In the genomic region with DNA sequence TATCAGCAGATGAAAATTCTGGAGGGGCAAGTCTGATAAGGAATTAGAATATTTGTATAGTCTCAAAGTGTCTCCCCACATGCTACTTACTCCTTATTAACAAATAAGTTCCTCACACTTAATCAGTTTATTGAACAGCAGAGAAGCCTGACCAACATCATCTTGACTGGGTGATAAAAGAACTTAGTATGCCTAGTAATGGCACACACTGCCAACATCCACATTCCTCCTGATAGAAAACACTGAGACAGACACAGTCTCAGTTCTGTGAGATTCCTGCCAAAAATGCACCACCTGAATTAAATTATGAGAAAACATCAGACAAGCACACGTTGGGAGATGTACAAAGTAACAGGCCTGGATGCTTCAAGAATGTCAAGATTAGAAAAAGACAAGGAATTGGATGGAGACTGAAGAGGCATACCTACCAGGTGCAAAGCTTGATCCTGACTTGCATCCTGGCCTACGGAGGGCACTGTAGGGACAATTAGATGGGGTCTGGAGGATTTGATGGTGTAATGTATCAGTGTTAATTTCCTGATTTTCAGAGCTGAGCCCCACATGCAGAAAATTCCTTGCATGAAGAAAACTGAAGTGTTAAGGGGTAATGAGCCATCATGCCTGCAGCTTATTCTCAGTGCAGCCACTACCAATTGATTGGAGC, we compare ENCODE assay signal across 1 cellular context.
TF ChIP-seq lines count a peak whose summit lies in the region.

No MANE protein-coding gene starts in this region.

TF ChIP-seq in GM23338, 12 proteins besides CTCF, POLR2A, EP300 and RAD21 (continued from another document):
- TF ChIP-seq, protein P1, sequence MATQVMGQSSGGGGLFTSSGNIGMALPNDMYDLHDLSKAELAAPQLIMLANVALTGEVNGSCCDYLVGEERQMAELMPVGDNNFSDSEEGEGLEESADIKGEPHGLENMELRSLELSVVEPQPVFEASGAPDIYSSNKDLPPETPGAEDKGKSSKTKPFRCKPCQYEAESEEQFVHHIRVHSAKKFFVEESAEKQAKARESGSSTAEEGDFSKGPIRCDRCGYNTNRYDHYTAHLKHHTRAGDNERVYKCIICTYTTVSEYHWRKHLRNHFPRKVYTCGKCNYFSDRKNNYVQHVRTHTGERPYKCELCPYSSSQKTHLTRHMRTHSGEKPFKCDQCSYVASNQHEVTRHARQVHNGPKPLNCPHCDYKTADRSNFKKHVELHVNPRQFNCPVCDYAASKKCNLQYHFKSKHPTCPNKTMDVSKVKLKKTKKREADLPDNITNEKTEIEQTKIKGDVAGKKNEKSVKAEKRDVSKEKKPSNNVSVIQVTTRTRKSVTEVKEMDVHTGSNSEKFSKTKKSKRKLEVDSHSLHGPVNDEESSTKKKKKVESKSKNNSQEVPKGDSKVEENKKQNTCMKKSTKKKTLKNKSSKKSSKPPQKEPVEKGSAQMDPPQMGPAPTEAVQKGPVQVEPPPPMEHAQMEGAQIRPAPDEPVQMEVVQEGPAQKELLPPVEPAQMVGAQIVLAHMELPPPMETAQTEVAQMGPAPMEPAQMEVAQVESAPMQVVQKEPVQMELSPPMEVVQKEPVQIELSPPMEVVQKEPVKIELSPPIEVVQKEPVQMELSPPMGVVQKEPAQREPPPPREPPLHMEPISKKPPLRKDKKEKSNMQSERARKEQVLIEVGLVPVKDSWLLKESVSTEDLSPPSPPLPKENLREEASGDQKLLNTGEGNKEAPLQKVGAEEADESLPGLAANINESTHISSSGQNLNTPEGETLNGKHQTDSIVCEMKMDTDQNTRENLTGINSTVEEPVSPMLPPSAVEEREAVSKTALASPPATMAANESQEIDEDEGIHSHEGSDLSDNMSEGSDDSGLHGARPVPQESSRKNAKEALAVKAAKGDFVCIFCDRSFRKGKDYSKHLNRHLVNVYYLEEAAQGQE (IDR thresholded peaks at IDR 0.05; ENCODE audit: unreplicated experiment), result no peak
- TF ChIP-seq CREB1 (CRISPR knock-in tag; IDR thresholded peaks at IDR 0.05; ENCODE audit: low read depth), result no peak
- no peak for TF ChIP-seq EZH2 (IDR thresholded peaks at IDR 0.05; ENCODE audit: low read depth, unreplicated experiment)
- no peak for TF ChIP-seq JUNB (IDR thresholded peaks at IDR 0.05; ENCODE audit: unreplicated experiment)
- no peak for TF ChIP-seq ZNF331 (CRISPR knock-in tag; IDR thresholded peaks at IDR 0.05; ENCODE audit: low read depth)
